In genomic region chr11:115146425-115146824, GRCh38 we compare ENCODE assay signal across 17 cellular contexts.
DNase-seq lines count a peak whose midpoint lies in the region; FAIRE-seq and TF ChIP-seq lines count a peak whose summit lies in the region.
"Had no signal": no experiment of that assay in that cellular context is flagged by ENCODE, and none has a peak within 500 bp of the region (broad histone marks: within the 10 kb centered on the region; RNA-seq: fewer than 3 reads in every experiment).

No MANE protein-coding gene starts in this region.

- no peak for TF ChIP-seq RAD21 in H1 (IDR thresholded peaks at IDR 0.05 in 1 of 2, conservative IDR thresholded peaks at IDR 0.05 in 1 of 2; ENCODE audit: low read depth in 2 of 2, low read length in 2 of 2)

- BruUV-seq in OCI-LY7 (replicated peaks; lab: Mats Ljungman, UMichigan): no TSS peak

- no peaks in the 10 kb centered on the region for H3K36me3 Mint-ChIP-seq in H9 (ENCODE audit: insufficient read depth in 1 of 3, low read depth in 3 of 3)

- CTCF ChIA-PET in OCI-LY7 (lab: Charles Lee; ENCODE audit: unreplicated experiment): no interaction called here
- CTCF ChIA-PET in H1 (lab: Charles Lee; ENCODE audit: partially characterized antibody): interaction anchor here (0.6 to 1.7 kb wide), 3 partner anchors 10 to 341 kb away, joined by 3 to 5 read pairs (median 5); no protein-coding TSS in a partner anchor

- no peaks in the 10 kb centered on the region; a peak in 1 of 4 replicates for H3K4me1 Mint-ChIP-seq in H9

- H3K79me1 ChIP-seq in H1 (ENCODE audit: low read depth, low read length) (peaks cover 2% of the 10 kb centered on the region; the same call in 1 of the 2 replicates), H9 (ENCODE audit: insufficient read depth, low read depth, low read length, poor library complexity, severe bottlenecking) (no peaks in the 10 kb centered on the region)

- intact Hi-C loops in OCI-LY7 (cut with micrococcal nuclease; ENCODE audit: unreplicated experiment): no loop called here

- no peak overlapping the region for H3T11ph ChIP-seq in H9 (ENCODE audit: low read length)

- no peak overlapping the region for H4K8ac ChIP-seq in H1 (ENCODE audit: extremely low read depth, insufficient read depth, low read length)
- H4K8ac ChIP-seq in H9 (replicated peaks; ENCODE audit: insufficient read length, low read depth, low read length): no peak overlapping the region

- in situ Hi-C loops in KBM-7 (cut with MboI; ENCODE audit: low pct_unique_long_range_greater_than_20kb, low sequenced_read_pairs): no loop called here

- H3K27me3 ChIP-seq in H1 (replicated peaks in 1 of 4; ENCODE audit: control insufficient read depth in 3 of 4, extremely low read depth in 1 of 4, insufficient read depth in 3 of 4, low read length in 3 of 4) (no peaks in the 10 kb centered on the region), H9 (ENCODE audit: insufficient read depth, low read length) (no peaks in the 10 kb centered on the region)

- H3K4me3 ChIP-seq in OCI-LY7 (ENCODE audit: low read depth, low read length, poor library complexity, severe bottlenecking) (no peak overlapping the region), H1 (ENCODE audit: extremely low read depth in 1 of 4, insufficient read depth in 2 of 4, low read depth in 3 of 4, low read length in 4 of 4) (no peak overlapping the region)

- H3K36me3 ChIP-seq in OCI-LY7 (ENCODE audit: insufficient read depth, low read length): no peaks in the 10 kb centered on the region
- H3K36me3 ChIP-seq in H1 (ENCODE audit: control insufficient read depth in 2 of 4, insufficient read depth in 4 of 4, low read length in 3 of 4): no peaks in the 10 kb centered on the region

- DNase-seq in CD1c-positive myeloid dendritic cell (ENCODE audit: extremely low spot score): peak; percentile 12
- DNase-seq in KBM-7: peak; percentile 21
- peak; percentile 8 for DNase-seq in OCI-LY7 (ENCODE audit: low spot score)
- no peak for DNase-seq in H1 (ENCODE audit: low read depth in 1 of 2, low spot score in 2 of 2)
- DNase-seq in epidermal melanocyte (ENCODE audit: insufficient read length, low spot score): no peak
- no peak for DNase-seq in H9
- DNase-seq in medulla oblongata (ENCODE audit: extremely low spot score): no peak
- DNase-seq: COR-L47, GF-D8, HFFc6, NCI-H1436 treated with DMSO at 0.1 percent for 48 hours, NCI-H2029 treated with DMSO at 0.1 percent for 48 hours, NCI-H748 treated with DMSO at 0.1 percent for 48 hours, SHP77, SK-N-SH had no signal

- no peak overlapping the region; the same call in 1 of the 2 replicates for H2BK20ac ChIP-seq in H1 (ENCODE audit: low read length)
- no peak overlapping the region for H2BK20ac ChIP-seq in H9 (ENCODE audit: low read depth, low read length, poor library complexity, severe bottlenecking)

- H3K23me2 ChIP-seq in H1 (ENCODE audit: low read depth, low read length) (peaks cover 22% of the 10 kb centered on the region; the same call in 1 of the 2 replicates), H9 (ENCODE audit: insufficient read length, low read depth, low read length, poor library complexity, severe bottlenecking) (no peaks in the 10 kb centered on the region)

- H2BK12ac ChIP-seq in H1 (ENCODE audit: low read depth, low read length) (no peak overlapping the region), H9 (ENCODE audit: insufficient read length, low read depth, low read length) (no peak overlapping the region)

- H2BK15ac ChIP-seq in H1 (ENCODE audit: low read length): no peak overlapping the region
- H2BK15ac ChIP-seq in H9 (ENCODE audit: low read depth, low read length): no peak overlapping the region

- 85% methylated on average over 6 of the region's 6 CpGs; no CpG with 5 or more reads in 1 of the 2 experiments for WGBS in H1 (ENCODE audit: extremely low coverage in 1 of 2, insufficient coverage in 1 of 2, insufficient read length in 1 of 2, insufficient replicate concordance in 2 of 2, low coverage in 1 of 2, low lambda C conversion rate in 2 of 2, missing lambda C conversion rate in 1 of 2), 2 experiments
- WGBS in H9 (ENCODE audit: extremely low coverage, insufficient read length, low lambda C conversion rate): no CpG with 5 or more reads among the region's 6 CpGs

- no peak overlapping the region for H4K5ac ChIP-seq in H1 (ENCODE audit: insufficient read length, low read depth, low read length)
- no peak overlapping the region for H4K5ac ChIP-seq in H9 (ENCODE audit: insufficient read length, low read depth, low read length)

- H3K14ac ChIP-seq in H1 (ENCODE audit: insufficient read length): no peak overlapping the region
- H3K14ac ChIP-seq in H9 (ENCODE audit: insufficient read depth, low read length): no peak overlapping the region

- no peaks in the 10 kb centered on the region for H3K9me3 ChIP-seq in OCI-LY7 (ENCODE audit: low read length)
- H3K9me3 ChIP-seq in H1 (ENCODE audit: insufficient read depth in 2 of 2, low read depth in 1 of 2, low read length in 1 of 2): no peaks in the 10 kb centered on the region
- H3K9me3 ChIP-seq in H9 (ENCODE audit: control insufficient read depth, low read depth, low read length): no peaks in the 10 kb centered on the region
- H3K9me3 ChIP-seq: SK-N-SH had no signal

- H2BK5ac ChIP-seq in H1 (ENCODE audit: low read depth, low read length) (no peak overlapping the region), H9 (ENCODE audit: insufficient read length, low read length) (no peak overlapping the region)

- no peak for TF ChIP-seq EP300 in H1 (IDR thresholded peaks at IDR 0.05; ENCODE audit: borderline replicate concordance in 1 of 2, low read depth in 2 of 2, low read length in 2 of 2)

- H3K9me2 ChIP-seq in OCI-LY7 (ENCODE audit: insufficient read depth, low read length): no peaks in the 10 kb centered on the region
- H3K9me2 ChIP-seq: SK-N-SH had no signal

- H3K9ac ChIP-seq in H1 (replicated peaks in 1 of 4; ENCODE audit: extremely low read depth in 1 of 4, low read depth in 3 of 4, low read length in 3 of 4) (no peak overlapping the region; a peak in 1 of 7 replicates), H9 (ENCODE audit: extremely low read depth, insufficient read length, low read length) (no peak overlapping the region)
- H3K9ac ChIP-seq: SK-N-SH had no signal

- H4K20me1 ChIP-seq in OCI-LY7 (ENCODE audit: insufficient read depth, low read length) (no peaks in the 10 kb centered on the region), H1 (replicated peaks in 1 of 2; ENCODE audit: control insufficient read depth in 1 of 2, insufficient read depth in 2 of 2, low read length in 2 of 2) (peaks cover 0 to 10% of the 10 kb centered on the region in 2 experiments), H9 (ENCODE audit: control insufficient read depth, insufficient read depth, insufficient read length) (no peaks in the 10 kb centered on the region)

- TF ChIP-seq POLR2A in H1 (IDR thresholded peaks at IDR 0.05; ENCODE audit: control extremely low read depth in 1 of 2, low read depth in 2 of 2, low read length in 2 of 2): no peak

- H3K4me2 ChIP-seq in OCI-LY7 (ENCODE audit: low read length) (no peak overlapping the region), H1 (ENCODE audit: insufficient read depth in 1 of 2, low read depth in 2 of 2, low read length in 2 of 2) (no peak overlapping the region), H9 (ENCODE audit: insufficient read depth, insufficient read length, low read length) (no peak overlapping the region)
- H3K4me2 ChIP-seq: SK-N-SH had no signal

- H4K91ac ChIP-seq in H1 (replicated peaks; ENCODE audit: insufficient read length, low read length) (peak overlapping the region; percentile 29), H9 (ENCODE audit: insufficient read length, low read depth, low read length) (no peak overlapping the region)

- H3K4ac ChIP-seq in H1 (replicated peaks; ENCODE audit: insufficient read length, low read depth, low read length): no peak overlapping the region
- H3K4ac ChIP-seq in H9 (ENCODE audit: low read depth, low read length): no peak overlapping the region

- H3K4me1 ChIP-seq in OCI-LY7 (ENCODE audit: insufficient read depth, low read length, poor library complexity, severe bottlenecking) (no peaks in the 10 kb centered on the region), H1 (replicated peaks in 1 of 4; ENCODE audit: control insufficient read depth in 3 of 4, insufficient read depth in 4 of 4, low read length in 3 of 4) (no peaks in the 10 kb centered on the region), H9 (ENCODE audit: insufficient read depth, low read length) (no peaks in the 10 kb centered on the region)

- TF ChIP-seq CTCF in OCI-LY7 (conservative IDR thresholded peaks at IDR 0.05; ENCODE audit: low read length) (no peak), H1 (IDR thresholded peaks at IDR 0.05; ENCODE audit: control extremely low read depth in 1 of 3, insufficient read depth in 1 of 3, low read depth in 1 of 3, low read length in 3 of 3) (no peak), H9 (conservative IDR thresholded peaks at IDR 0.05) (no peak)

- H3K56ac ChIP-seq in H1 (replicated peaks; ENCODE audit: insufficient read length, low read depth, low read length) (no peak overlapping the region), H9 (ENCODE audit: insufficient read length, low read depth, low read length) (no peak overlapping the region)

- H3K27ac ChIP-seq in OCI-LY7 (ENCODE audit: low read depth, low read length, poor library complexity, severe bottlenecking) (no peak overlapping the region), H1 (ENCODE audit: low read depth, low read length) (no peak overlapping the region), H9 (ENCODE audit: insufficient read length, low read depth, low read length) (no peak overlapping the region)
- H3K27ac ChIP-seq: C4-2B had no signal

- H3K27me3 Mint-ChIP-seq in H9 (ENCODE audit: low read depth): peaks cover 2% of the 10 kb centered on the region

- H2BK120ac ChIP-seq in H1 (replicated peaks; ENCODE audit: low read depth, low read length) (no peak overlapping the region), H9 (ENCODE audit: low read depth, low read length, poor library complexity, severe bottlenecking) (no peak overlapping the region)

- POLR2A ChIA-PET in OCI-LY7 (lab: Charles Lee) (no interaction called here), H1 (lab: Charles Lee; ENCODE audit: partially characterized antibody) (no interaction called here)

- 0 out of 7 replicates have a peak overlapping the region, but pooled peaks of 1 of the 3 experiments have one; percentile 14 for H3K27ac Mint-ChIP-seq in H9
- H3K27ac Mint-ChIP-seq: HFFc6 had no signal

- H3K79me2 ChIP-seq in OCI-LY7 (ENCODE audit: insufficient read depth, low read depth, low read length) (no peaks in the 10 kb centered on the region), H1 (ENCODE audit: control insufficient read depth in 1 of 2, insufficient read depth in 2 of 2, low read length in 2 of 2) (no peaks in the 10 kb centered on the region), H9 (ENCODE audit: insufficient read depth, low read length) (no peaks in the 10 kb centered on the region)

- no peak for FAIRE-seq in H1 (lab: Jason Lieb, UNC)
- FAIRE-seq: RCC 7860 had no signal

- H3K23ac ChIP-seq in H1 (ENCODE audit: insufficient read length) (no peak overlapping the region), H9 (ENCODE audit: insufficient read length, low read depth, low read length) (no peak overlapping the region)

- no peak overlapping the region for H3K18ac ChIP-seq in H1 (ENCODE audit: extremely low read depth, low read length)
- H3K18ac ChIP-seq in H9 (ENCODE audit: insufficient read length, low read depth, low read length): no peak overlapping the region

- H2AK5ac ChIP-seq in H1 (ENCODE audit: low read depth, low read length): no peak overlapping the region
- H2AK5ac ChIP-seq in H9 (ENCODE audit: insufficient read length, low read length): no peak overlapping the region

- no peak overlapping the region for H3K4me3 Mint-ChIP-seq in H9
- H3K4me3 Mint-ChIP-seq: HFFc6 had no signal

- no peaks in the 10 kb centered on the region for H3K9me3 Mint-ChIP-seq in H9

- H2AFZ ChIP-seq in OCI-LY7 (ENCODE audit: low read length) (no peak overlapping the region), H1 (ENCODE audit: low read length) (no peak overlapping the region), H9 (ENCODE audit: low read length) (no peak overlapping the region)

Comparison
In these comparisons a context has a peak if more than half of its experiments do, and no peak if none do; other contexts are left out.
1. DNase-seq: peak in CD1c-positive myeloid dendritic cell (single experiment), KBM-7 (single experiment) and OCI-LY7 (single experiment); none in H1 (0 of 2), epidermal melanocyte (single experiment), H9 (single experiment) and medulla oblongata (single experiment).